In the genomic region with DNA sequence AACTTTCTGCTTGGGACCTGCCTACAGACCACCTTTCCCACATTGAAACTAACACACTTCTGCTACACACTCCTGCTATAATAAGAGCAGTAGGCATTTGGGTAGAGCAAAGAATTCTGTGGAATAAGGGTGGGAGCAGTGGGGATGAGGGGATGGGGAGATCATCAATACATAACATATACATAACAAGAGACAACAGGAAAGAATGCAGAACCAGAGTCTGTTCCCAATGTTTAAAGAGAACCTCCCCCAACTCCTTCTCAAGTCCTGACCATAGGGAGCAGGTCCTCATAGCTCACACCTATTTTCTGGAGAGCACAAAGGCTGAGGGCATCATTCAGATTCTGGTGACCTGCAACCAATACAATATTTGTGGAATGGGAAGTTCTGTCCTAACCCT, we compare ENCODE assay signal across 27 cellular contexts.
"Had no signal": no experiment of that assay in that cellular context is flagged by ENCODE, and none has a peak within 500 bp of the region (broad histone marks: within the 10 kb centered on the region; RNA-seq: fewer than 3 reads in every experiment).

No MANE protein-coding gene starts in this region.

- H3K4me3 Mint-ChIP-seq: activated CD4-positive, alpha-beta T cell treated with anti-CD3 and anti-CD28 coated beads, Interleukin-2, amount 10 ng/mL, durations not matched to agents 24 days and 14 days; activated CD8-positive, alpha-beta memory T cell treated with anti-CD3 and anti-CD28 coated beads, Interleukin-2, amount 10 ng/mL, durations not matched to agents 7 days and 5 days; activated naive CD4-positive, alpha-beta T cell treated with anti-CD3 and anti-CD28 coated beads, Interleukin-2, amount 50 U/mL, for 24 hours; activated T-cell treated with anti-CD3 and anti-CD28 coated beads, Interleukin-2, amount 50 U/mL, for 24 hours; activated T-helper 1 cell treated with anti-CD3 and anti-CD28 coated beads, Interleukin-12 subunit alpha, Interleukin-12 subunit beta, Interleukin-2, Interleukin-4 antibody, amounts not matched to agents 30 ng/mL and 10 ng/mL and 1 ng/mL, durations not matched to agents 14 hours and 24 hours and 36 hours had no signal

- H3K27me3 ChIP-seq: SJCRH30 had no signal

- ATAC-seq: activated CD4-positive, CD25-positive, alpha-beta regulatory T cell treated with anti-CD3 and anti-CD28 coated beads, Interleukin-2, amount 50 U/mL, for 24 hours; activated CD8-positive, alpha-beta memory T cell treated with anti-CD3 and anti-CD28 coated beads, Interleukin-2, amount 10 ng/mL, durations not matched to agents 7 days and 5 days had no signal

- H3K27ac Mint-ChIP-seq: activated CD4-positive, alpha-beta T cell treated with anti-CD3 and anti-CD28 coated beads, Interleukin-2, amount 10 ng/mL, durations not matched to agents 24 days and 14 days; activated CD8-positive, alpha-beta memory T cell treated with anti-CD3 and anti-CD28 coated beads, Interleukin-2, amount 10 ng/mL, durations not matched to agents 7 days and 5 days; activated naive CD4-positive, alpha-beta T cell treated with anti-CD3 and anti-CD28 coated beads, Interleukin-2, amount 50 U/mL, for 24 hours; activated T-cell treated with anti-CD3 and anti-CD28 coated beads, Interleukin-2, amount 50 U/mL, for 24 hours; activated T-helper 1 cell treated with anti-CD3 and anti-CD28 coated beads, Interleukin-12 subunit alpha, Interleukin-12 subunit beta, Interleukin-2, Interleukin-4 antibody, amounts not matched to agents 30 ng/mL and 10 ng/mL and 1 ng/mL, durations not matched to agents 14 hours and 24 hours and 36 hours had no signal

- DNase-seq: activated CD4-positive, alpha-beta T cell treated with anti-CD3 and anti-CD28 coated beads, Interleukin-2, amount 10 ng/mL, durations not matched to agents 24 days and 14 days; activated CD4-positive, alpha-beta T cell treated with anti-CD3 and anti-CD28 coated beads, Interleukin-2, amount 50 U/mL, for 48 hours; activated CD8-positive, alpha-beta memory T cell treated with anti-CD3 and anti-CD28 coated beads, Interleukin-2, amount 10 ng/mL, durations not matched to agents 7 days and 5 days; activated effector memory CD4-positive, alpha-beta T cell treated with Interleukin-2 at 50 U/mL for 16 hours; activated naive CD4-positive, alpha-beta T cell; activated T-cell treated with anti-CD3 and anti-CD28 coated beads, Interleukin-2, amount 50 U/mL, for 24 hours; aorta; caudate nucleus; KBM-7; NCI-H1048; NCI-H1417; NCI-H1930; NCI-H2107; NCI-H510A treated with DMSO at 0.1 percent for 48 hours; NCI-H69; NK-92 treated with Interleukin-12 subunit alpha and Interleukin-12 subunit beta, amount 100 ng/mL, for 24 hours; Peyer's patch; Right ventricle myocardium superior; SJCRH30; SK-N-SH; T-helper 1 cell; WERI-Rb-1 had no signal

- H3K9me3 Mint-ChIP-seq: activated T-cell treated with anti-CD3 and anti-CD28 coated beads, Interleukin-2, amount 50 U/mL, for 24 hours; activated T-helper 1 cell treated with anti-CD3 and anti-CD28 coated beads, Interleukin-12 subunit alpha, Interleukin-12 subunit beta, Interleukin-2, Interleukin-4 antibody, amounts not matched to agents 30 ng/mL and 10 ng/mL and 1 ng/mL, durations not matched to agents 14 hours and 24 hours and 36 hours had no signal

- H3K36me3 ChIP-seq: breast epithelium, Peyer's patch, SJCRH30, WERI-Rb-1 had no signal

- H3K4me3 ChIP-seq: breast epithelium, Peyer's patch, SJCRH30 had no signal

- H3K4me2 ChIP-seq: SK-N-SH had no signal

- H3K9ac ChIP-seq: SK-N-SH had no signal

- H3K27ac ChIP-seq: breast epithelium, Peyer's patch, RWPE1, SJCRH30, WERI-Rb-1 had no signal

- H3K4me1 ChIP-seq: breast epithelium, SJCRH30 had no signal

- H3K9me3 ChIP-seq: breast epithelium, Peyer's patch, SJCRH30, SK-N-SH had no signal

- H3K9me2 ChIP-seq: SK-N-SH had no signal
